Comparison of ENCODE assay signal across 32 cellular contexts in the genomic region with DNA sequence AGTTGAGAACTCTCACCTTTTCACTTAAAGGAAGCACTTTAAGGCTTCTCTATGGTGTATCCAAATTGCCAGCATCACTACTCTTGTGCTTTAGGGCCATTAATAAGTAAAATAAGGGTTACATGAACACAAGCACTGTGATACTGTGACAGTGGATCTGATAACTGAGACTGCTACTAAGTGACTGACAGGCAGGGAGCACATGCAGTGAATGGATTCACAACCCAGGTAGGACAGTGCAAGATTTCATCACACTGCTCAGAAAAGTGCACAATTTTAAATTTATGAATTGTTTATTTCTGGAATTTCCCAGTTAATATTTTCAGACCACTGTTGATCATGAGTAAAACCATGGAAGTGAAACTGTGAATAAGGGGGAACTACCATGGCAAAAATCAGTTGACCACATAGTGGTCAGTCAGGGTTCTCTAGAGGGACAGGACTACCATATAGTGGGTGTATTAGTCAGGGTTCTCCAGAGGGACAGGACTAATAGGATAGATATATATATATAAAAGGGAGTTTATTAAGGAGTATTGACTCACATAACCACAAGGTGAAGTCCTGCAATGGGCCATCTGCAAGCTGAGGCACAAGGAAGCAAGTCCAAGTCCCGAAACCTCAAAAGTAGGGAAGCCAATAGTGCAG. TPM values are rescaled to one million over a fixed set of nuclear protein-coding genes. Genes with fewer than 3 reads are reported as not detected.
"Had no signal": no experiment of that assay in that cellular context is flagged by ENCODE, and none has a peak within 500 bp of the region (broad histone marks: within the 10 kb centered on the region; RNA-seq: fewer than 3 reads in every experiment).

No MANE protein-coding gene starts in this region.

- H3K27ac ChIP-seq: ascending aorta, cardiac muscle cell, SJCRH30, SK-N-MC had no signal

- H3K27me3 Mint-ChIP-seq: activated CD8-positive, alpha-beta T cell treated with anti-CD3 and anti-CD28 coated beads for 36 hours; activated T-helper 17 cell treated with anti-CD3 and anti-CD28 coated beads, Interleukin-2, amount 50 U/mL, for 72 hours; central memory CD8-positive, alpha-beta T cell had no signal

- H3K27ac Mint-ChIP-seq: activated CD4-positive, alpha-beta T cell treated with anti-CD3 and anti-CD28 coated beads, Interleukin-2, amount 10 ng/mL, durations not matched to agents 24 days and 14 days; activated CD8-positive, alpha-beta T cell treated with anti-CD3 and anti-CD28 coated beads for 36 hours; activated naive CD8-positive, alpha-beta T cell treated with anti-CD3 and anti-CD28 coated beads for 36 hours; activated T-cell treated with anti-CD3 and anti-CD28 coated beads, Interleukin-2, amount 50 U/mL, for 72 hours; activated T-helper 17 cell treated with anti-CD3 and anti-CD28 coated beads, Interleukin-2, amount 50 U/mL, for 72 hours had no signal

- H3K36me3 Mint-ChIP-seq: activated naive CD8-positive, alpha-beta T cell treated with anti-CD3 and anti-CD28 coated beads for 36 hours had no signal

- DNase-seq: activated CD4-positive, alpha-beta T cell treated with anti-CD3 and anti-CD28 coated beads, Interleukin-2, amount 10 ng/mL, durations not matched to agents 24 days and 14 days; activated CD4-positive, alpha-beta T cell treated with anti-CD3 and anti-CD28 coated beads, Interleukin-2, amount 50 U/mL, for 4 hours; activated CD8-positive, alpha-beta T cell treated with anti-CD3 and anti-CD28 coated beads for 36 hours; activated effector memory CD4-positive, alpha-beta T cell treated with anti-CD3 and anti-CD28 coated beads, Interleukin-2, amount 50 U/mL, for 16 hours; activated naive CD4-positive, alpha-beta T cell; activated naive CD4-positive, alpha-beta T cell treated with anti-CD3 and anti-CD28 coated beads, Interleukin-2, amount 50 U/mL, for 16 hours; activated naive CD8-positive, alpha-beta T cell treated with anti-CD3 and anti-CD28 coated beads for 36 hours; activated T-cell treated with anti-CD3 and anti-CD28 coated beads, Interleukin-2, amount 50 U/mL, for 1 hour; activated T-cell treated with anti-CD3 and anti-CD28 coated beads, Interleukin-2, amount 50 U/mL, for 72 hours; amygdala; Kasumi-1; NCI-H1092 treated with DMSO at 0.1 percent for 48 hours; NCI-H1417 treated with DMSO at 0.1 percent for 48 hours; NCI-H187 treated with DMSO at 0.1 percent for 48 hours; NCI-H2081; NCI-H226; NCI-H446 treated with DMSO at 0.1 percent for 48 hours; NCI-H524; NCI-H69; SHP77; SJCRH30; T1000 had no signal

- H3K4me3 Mint-ChIP-seq: activated CD4-positive, alpha-beta T cell treated with anti-CD3 and anti-CD28 coated beads, Interleukin-2, amount 10 ng/mL, durations not matched to agents 24 days and 14 days; activated CD8-positive, alpha-beta T cell treated with anti-CD3 and anti-CD28 coated beads for 36 hours; activated naive CD8-positive, alpha-beta T cell treated with anti-CD3 and anti-CD28 coated beads for 36 hours; activated T-cell treated with anti-CD3 and anti-CD28 coated beads, Interleukin-2, amount 50 U/mL, for 72 hours; activated T-helper 17 cell treated with anti-CD3 and anti-CD28 coated beads, Interleukin-2, amount 50 U/mL, for 72 hours; central memory CD8-positive, alpha-beta T cell had no signal

- H3K9me3 Mint-ChIP-seq: activated CD4-positive, alpha-beta T cell treated with anti-CD3 and anti-CD28 coated beads, Interleukin-2, amount 10 ng/mL, durations not matched to agents 24 days and 14 days; activated CD8-positive, alpha-beta T cell treated with anti-CD3 and anti-CD28 coated beads for 36 hours; activated naive CD8-positive, alpha-beta T cell treated with anti-CD3 and anti-CD28 coated beads for 36 hours; activated T-cell treated with anti-CD3 and anti-CD28 coated beads, Interleukin-2, amount 50 U/mL, for 72 hours; activated T-helper 17 cell treated with anti-CD3 and anti-CD28 coated beads, Interleukin-2, amount 50 U/mL, for 72 hours; central memory CD8-positive, alpha-beta T cell had no signal

- H3K27me3 ChIP-seq: ascending aorta, cardiac muscle cell, SJCRH30 had no signal

- H3K4me1 ChIP-seq: ascending aorta had no signal

- H3K4me3 ChIP-seq: ascending aorta, cardiac muscle cell, SJCRH30, SK-N-MC had no signal

- H3K36me3 ChIP-seq: ascending aorta, cardiac muscle cell, SJCRH30 had no signal

- ATAC-seq: activated CD8-positive, alpha-beta T cell treated with anti-CD3 and anti-CD28 coated beads for 36 hours; activated T-cell treated with anti-CD3 and anti-CD28 coated beads, Interleukin-2, amount 50 U/mL, for 72 hours; activated T-helper 17 cell treated with anti-CD3 and anti-CD28 coated beads, Interleukin-2, amount 50 U/mL, for 72 hours; Panc1 had no signal

- H3K9me3 ChIP-seq: ascending aorta, SJCRH30 had no signal

- H3K4me1 Mint-ChIP-seq: activated T-helper 17 cell treated with anti-CD3 and anti-CD28 coated beads, Interleukin-2, amount 50 U/mL, for 72 hours; central memory CD8-positive, alpha-beta T cell had no signal

RNA-seq across cellular contexts. Expression of a gene that starts 23.7 kb away (rescaled TPM):
- total RNA-seq: activated CD4-positive, alpha-beta T cell treated with anti-CD3 and anti-CD28 coated beads, Interleukin-2, amount 10 ng/mL, durations not matched to agents 24 days and 14 days; activated CD8-positive, alpha-beta memory T cell treated with anti-CD3 and anti-CD28 coated beads for 36 hours; activated CD8-positive, alpha-beta T cell treated with anti-CD3 and anti-CD28 coated beads for 36 hours; activated naive CD8-positive, alpha-beta T cell treated with anti-CD3 and anti-CD28 coated beads for 36 hours; activated T-cell treated with anti-CD3 and anti-CD28 coated beads, Interleukin-2, amount 50 U/mL, for 72 hours; ascending aorta; RPMI7951; T-helper 1 cell treated with Interleukin-12 subunit alpha and Interleukin-12 subunit beta and Interleukin-4 antibody, amounts not matched to agents 30 ng/mL and 1 ng/mL, for 36 hours had no signal
- polyA plus RNA-seq: adipose tissue, cardiac muscle cell had no signal
